Comparison of ENCODE assay signal across 1 cellular context in genomic region chrX:18887177-18887820, GRCh38.
A peak's percentile ranks its signal among the peaks of the same experiment; 100 is the strongest.
TF ChIP-seq lines count a peak whose summit lies in the region.

No MANE protein-coding gene starts in this region.

TF ChIP-seq in HepG2, 621 proteins besides CTCF, POLR2A, EP300 and RAD21 (continued from another document and continues in another):
- TF ChIP-seq, protein P1, sequence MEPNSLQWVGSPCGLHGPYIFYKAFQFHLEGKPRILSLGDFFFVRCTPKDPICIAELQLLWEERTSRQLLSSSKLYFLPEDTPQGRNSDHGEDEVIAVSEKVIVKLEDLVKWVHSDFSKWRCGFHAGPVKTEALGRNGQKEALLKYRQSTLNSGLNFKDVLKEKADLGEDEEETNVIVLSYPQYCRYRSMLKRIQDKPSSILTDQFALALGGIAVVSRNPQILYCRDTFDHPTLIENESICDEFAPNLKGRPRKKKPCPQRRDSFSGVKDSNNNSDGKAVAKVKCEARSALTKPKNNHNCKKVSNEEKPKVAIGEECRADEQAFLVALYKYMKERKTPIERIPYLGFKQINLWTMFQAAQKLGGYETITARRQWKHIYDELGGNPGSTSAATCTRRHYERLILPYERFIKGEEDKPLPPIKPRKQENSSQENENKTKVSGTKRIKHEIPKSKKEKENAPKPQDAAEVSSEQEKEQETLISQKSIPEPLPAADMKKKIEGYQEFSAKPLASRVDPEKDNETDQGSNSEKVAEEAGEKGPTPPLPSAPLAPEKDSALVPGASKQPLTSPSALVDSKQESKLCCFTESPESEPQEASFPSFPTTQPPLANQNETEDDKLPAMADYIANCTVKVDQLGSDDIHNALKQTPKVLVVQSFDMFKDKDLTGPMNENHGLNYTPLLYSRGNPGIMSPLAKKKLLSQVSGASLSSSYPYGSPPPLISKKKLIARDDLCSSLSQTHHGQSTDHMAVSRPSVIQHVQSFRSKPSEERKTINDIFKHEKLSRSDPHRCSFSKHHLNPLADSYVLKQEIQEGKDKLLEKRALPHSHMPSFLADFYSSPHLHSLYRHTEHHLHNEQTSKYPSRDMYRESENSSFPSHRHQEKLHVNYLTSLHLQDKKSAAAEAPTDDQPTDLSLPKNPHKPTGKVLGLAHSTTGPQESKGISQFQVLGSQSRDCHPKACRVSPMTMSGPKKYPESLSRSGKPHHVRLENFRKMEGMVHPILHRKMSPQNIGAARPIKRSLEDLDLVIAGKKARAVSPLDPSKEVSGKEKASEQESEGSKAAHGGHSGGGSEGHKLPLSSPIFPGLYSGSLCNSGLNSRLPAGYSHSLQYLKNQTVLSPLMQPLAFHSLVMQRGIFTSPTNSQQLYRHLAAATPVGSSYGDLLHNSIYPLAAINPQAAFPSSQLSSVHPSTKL (CRISPR knock-in tag; IDR thresholded peaks at IDR 0.05) = 0 out of 2 replicates have a peak, but pooled peaks have one; percentile 23
- TF ChIP-seq PAWR (CRISPR knock-in tag; IDR thresholded peaks at IDR 0.05; ENCODE audit: borderline replicate concordance) (no peak), SAFB2 (CRISPR knock-in tag; IDR thresholded peaks at IDR 0.05; ENCODE audit: borderline replicate concordance, low read depth) (peak; percentile 58; the same call in 1 of the 2 replicates), SPEN (CRISPR knock-in tag; IDR thresholded peaks at IDR 0.05; ENCODE audit: low read depth) (0 out of 2 replicates have a peak, but pooled peaks have one; percentile 34), ARID4A (CRISPR knock-in tag; IDR thresholded peaks at IDR 0.05; ENCODE audit: borderline replicate concordance) (peak; percentile 33; the same call in 1 of the 2 replicates), MAX (IDR thresholded peaks at IDR 0.05) (peak; percentile 88), ZNF777 (CRISPR knock-in tag; IDR thresholded peaks at IDR 0.05) (peak; percentile 54; the same call in 1 of the 2 replicates), ZSCAN21 (CRISPR knock-in tag; IDR thresholded peaks at IDR 0.05; ENCODE audit: borderline replicate concordance) (peak; percentile 60; the same call in 1 of the 2 replicates), ZC3H13 (CRISPR knock-in tag; IDR thresholded peaks at IDR 0.05) (0 out of 2 replicates have a peak, but pooled peaks have one; percentile 32), ZNF430 (CRISPR knock-in tag; IDR thresholded peaks at IDR 0.05) (no peak), TEAD3 (CRISPR knock-in tag; optimal IDR thresholded peaks at IDR 0.05; ENCODE audit: borderline replicate concordance) (peak; percentile 14), TFDP1 (CRISPR knock-in tag; IDR thresholded peaks at IDR 0.05; ENCODE audit: borderline replicate concordance) (peak; percentile 69; the same call in 1 of the 2 replicates), ARNTL (CRISPR knock-in tag; IDR thresholded peaks at IDR 0.05) (no peak), KDM2A (CRISPR knock-in tag; IDR thresholded peaks at IDR 0.05; ENCODE audit: borderline replicate concordance, low read depth) (peak; percentile 74; the same call in 1 of the 2 replicates), FOXA3 (CRISPR knock-in tag; IDR thresholded peaks at IDR 0.05) (peak; percentile 36; the same call in 1 of the 2 replicates), ZNF260 (CRISPR knock-in tag; IDR thresholded peaks at IDR 0.05; ENCODE audit: borderline replicate concordance, low read depth) (no peak), SMARCC2 (IDR thresholded peaks at IDR 0.05) (no peak), ZNF749 (CRISPR knock-in tag; IDR thresholded peaks at IDR 0.05; ENCODE audit: borderline replicate concordance) (no peak), PPARG (CRISPR knock-in tag; conservative IDR thresholded peaks at IDR 0.05) (peak; percentile 49; the same call in 1 of the 2 replicates), FOXA1 (IDR thresholded peaks at IDR 0.05) (no peak), FOXA1 (CRISPR knock-in tag; IDR thresholded peaks at IDR 0.05) (peak; percentile 27; the same call in 1 of the 2 replicates), RXRB (CRISPR knock-in tag; IDR thresholded peaks at IDR 0.05; ENCODE audit: borderline replicate concordance) (peak; percentile 66; the same call in 1 of the 2 replicates), MYC (CRISPR knock-in tag; IDR thresholded peaks at IDR 0.05; ENCODE audit: borderline replicate concordance) (peak; percentile 64; the same call in 1 of the 2 replicates), MATR3 (CRISPR knock-in tag; IDR thresholded peaks at IDR 0.05) (no peak), GATAD2A (CRISPR knock-in tag; IDR thresholded peaks at IDR 0.05) (peak; percentile 22; the same call in 1 of the 2 replicates), FOSL2 (CRISPR knock-in tag; IDR thresholded peaks at IDR 0.05) (peak; percentile 15; the same call in 1 of the 2 replicates), AGO2 (optimal IDR thresholded peaks at IDR 0.05; ENCODE audit: low read depth, low read length) (peak; percentile 87), POLR2G (IDR thresholded peaks at IDR 0.05; ENCODE audit: low read depth, low read length) (0 out of 2 replicates have a peak, but pooled peaks have one; percentile 17), MED1 (CRISPR knock-in tag; IDR thresholded peaks at IDR 0.05) (peak; percentile 37; the same call in 1 of the 2 replicates), ETV5 (CRISPR knock-in tag; IDR thresholded peaks at IDR 0.05; ENCODE audit: borderline replicate concordance) (0 out of 2 replicates have a peak, but pooled peaks have one; percentile 28), KAT2B (IDR thresholded peaks at IDR 0.05; ENCODE audit: borderline replicate concordance, low read depth, low read length) (no peak), ZNF281 (CRISPR knock-in tag; IDR thresholded peaks at IDR 0.05; ENCODE audit: borderline replicate concordance) (peak; percentile 57; the same call in 1 of the 2 replicates), ZNF687 (CRISPR knock-in tag; IDR thresholded peaks at IDR 0.05) (peak; percentile 87)
- TF ChIP-seq, protein P2, sequence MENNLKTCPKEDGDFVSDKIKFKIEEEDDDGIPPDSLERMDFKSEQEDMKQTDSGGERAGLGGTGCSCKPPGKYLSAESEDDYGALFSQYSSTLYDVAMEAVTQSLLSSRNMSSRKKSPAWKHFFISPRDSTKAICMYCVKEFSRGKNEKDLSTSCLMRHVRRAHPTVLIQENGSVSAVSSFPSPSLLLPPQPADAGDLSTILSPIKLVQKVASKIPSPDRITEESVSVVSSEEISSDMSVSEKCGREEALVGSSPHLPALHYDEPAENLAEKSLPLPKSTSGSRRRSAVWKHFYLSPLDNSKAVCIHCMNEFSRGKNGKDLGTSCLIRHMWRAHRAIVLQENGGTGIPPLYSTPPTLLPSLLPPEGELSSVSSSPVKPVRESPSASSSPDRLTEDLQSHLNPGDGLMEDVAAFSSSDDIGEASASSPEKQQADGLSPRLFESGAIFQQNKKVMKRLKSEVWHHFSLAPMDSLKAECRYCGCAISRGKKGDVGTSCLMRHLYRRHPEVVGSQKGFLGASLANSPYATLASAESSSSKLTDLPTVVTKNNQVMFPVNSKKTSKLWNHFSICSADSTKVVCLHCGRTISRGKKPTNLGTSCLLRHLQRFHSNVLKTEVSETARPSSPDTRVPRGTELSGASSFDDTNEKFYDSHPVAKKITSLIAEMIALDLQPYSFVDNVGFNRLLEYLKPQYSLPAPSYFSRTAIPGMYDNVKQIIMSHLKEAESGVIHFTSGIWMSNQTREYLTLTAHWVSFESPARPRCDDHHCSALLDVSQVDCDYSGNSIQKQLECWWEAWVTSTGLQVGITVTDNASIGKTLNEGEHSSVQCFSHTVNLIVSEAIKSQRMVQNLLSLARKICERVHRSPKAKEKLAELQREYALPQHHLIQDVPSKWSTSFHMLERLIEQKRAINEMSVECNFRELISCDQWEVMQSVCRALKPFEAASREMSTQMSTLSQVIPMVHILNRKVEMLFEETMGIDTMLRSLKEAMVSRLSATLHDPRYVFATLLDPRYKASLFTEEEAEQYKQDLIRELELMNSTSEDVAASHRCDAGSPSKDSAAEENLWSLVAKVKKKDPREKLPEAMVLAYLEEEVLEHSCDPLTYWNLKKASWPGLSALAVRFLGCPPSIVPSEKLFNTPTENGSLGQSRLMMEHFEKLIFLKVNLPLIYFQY (CRISPR knock-in tag; IDR thresholded peaks at IDR 0.05; ENCODE audit: borderline replicate concordance) = no peak
